Comparison of ENCODE assay signal across 2 cellular contexts in the genomic region with DNA sequence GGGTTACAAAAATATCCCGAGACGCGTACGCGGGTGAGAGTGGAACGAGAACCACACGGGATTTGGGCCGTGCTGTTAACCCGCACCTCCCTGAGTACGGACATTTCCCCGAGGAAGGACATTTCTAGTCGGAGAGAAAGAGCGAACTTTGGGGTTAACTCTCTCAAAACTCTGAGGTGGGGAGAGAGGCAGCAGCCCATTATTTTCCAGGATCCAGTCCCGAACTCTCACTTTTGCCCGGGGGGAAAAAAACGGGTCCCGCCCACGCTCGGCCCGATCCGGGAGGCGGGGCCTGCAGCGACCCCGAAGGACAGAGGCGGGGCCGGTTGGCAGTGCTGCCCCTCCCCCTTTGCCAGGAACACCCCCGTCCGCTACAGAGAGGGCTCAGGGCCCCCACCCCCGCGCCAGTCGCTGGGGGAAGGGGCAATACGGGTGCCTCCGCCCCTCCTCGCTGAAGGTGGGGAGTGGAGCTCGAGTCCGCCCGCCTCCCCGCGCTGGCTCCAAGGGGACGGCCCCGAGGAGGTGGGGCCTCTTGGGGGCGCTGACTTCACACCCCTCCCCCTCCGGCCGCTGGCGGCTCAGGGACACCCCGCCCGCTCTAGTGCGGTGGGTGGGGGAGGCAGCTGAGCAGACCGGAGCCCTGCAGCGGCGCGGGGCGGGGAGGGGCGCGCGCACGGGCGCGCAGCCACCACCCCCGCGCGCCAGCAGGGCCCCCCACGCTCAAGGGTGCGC.
A peak's percentile ranks its signal among the peaks of the same experiment; 100 is the strongest.
TF ChIP-seq lines count a peak whose summit lies in the region.

No MANE protein-coding gene starts in this region.

TF ChIP-seq in HCT116, 20 proteins besides CTCF, POLR2A, EP300 and RAD21 (continued from another document):
- TF ChIP-seq REST (IDR thresholded peaks at IDR 0.05; ENCODE audit: low read depth) (no peak), ZFX (IDR thresholded peaks at IDR 0.05) (peak; percentile 61; the same call in 1 of the 2 replicates), FOSL1 (IDR thresholded peaks at IDR 0.05; ENCODE audit: low read depth) (no peak), SIN3A (IDR thresholded peaks at IDR 0.05; ENCODE audit: low read depth) (no peak; the same call in 1 of the 2 replicates), SP1 (IDR thresholded peaks at IDR 0.05; ENCODE audit: low read depth) (peak; percentile 71), YY1 (IDR thresholded peaks at IDR 0.05; ENCODE audit: extremely low read depth, insufficient replicate concordance, low read depth, low read length) (peak; percentile 46), EGR1 (IDR thresholded peaks at IDR 0.05; ENCODE audit: low read depth) (peak; percentile 100), POLR2AphosphoS5 (IDR thresholded peaks at IDR 0.05; ENCODE audit: low read depth, low read length) (peak; percentile 75), ZBTB33 (IDR thresholded peaks at IDR 0.05; ENCODE audit: extremely low read depth, insufficient replicate concordance, low read length) (peak; percentile 72), ZNF274 (IDR thresholded peaks at IDR 0.05; ENCODE audit: low read depth, low read length) (no peak), JUND (IDR thresholded peaks at IDR 0.05) (no peak)
- TF ChIP-seq, protein P1, sequence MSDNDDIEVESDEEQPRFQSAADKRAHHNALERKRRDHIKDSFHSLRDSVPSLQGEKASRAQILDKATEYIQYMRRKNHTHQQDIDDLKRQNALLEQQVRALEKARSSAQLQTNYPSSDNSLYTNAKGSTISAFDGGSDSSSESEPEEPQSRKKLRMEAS (IDR thresholded peaks at IDR 0.05) = peak; percentile 57
- TF ChIP-seq, protein P2, sequence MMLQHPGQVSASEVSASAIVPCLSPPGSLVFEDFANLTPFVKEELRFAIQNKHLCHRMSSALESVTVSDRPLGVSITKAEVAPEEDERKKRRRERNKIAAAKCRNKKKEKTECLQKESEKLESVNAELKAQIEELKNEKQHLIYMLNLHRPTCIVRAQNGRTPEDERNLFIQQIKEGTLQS (IDR thresholded peaks at IDR 0.05) = no peak

TF ChIP-seq in neural cell, 6 proteins besides CTCF, POLR2A, EP300 and RAD21 (continued from another document):
- no peak for TF ChIP-seq REST (IDR thresholded peaks at IDR 0.05; ENCODE audit: borderline replicate concordance)
- peak; percentile 5 for TF ChIP-seq SMC3 (conservative IDR thresholded peaks at IDR 0.05; ENCODE audit: poor library complexity)
- TF ChIP-seq TAF1 (IDR thresholded peaks at IDR 0.05; ENCODE audit: low read depth) = no peak
- TF ChIP-seq POLR2AphosphoS5 (IDR thresholded peaks at IDR 0.05) = peak; percentile 20
- TF ChIP-seq EZH2 (IDR thresholded peaks at IDR 0.05; ENCODE audit: borderline replicate concordance, insufficient read depth, low read length, poor library complexity, severe bottlenecking) = no peak
